In the genomic region with DNA sequence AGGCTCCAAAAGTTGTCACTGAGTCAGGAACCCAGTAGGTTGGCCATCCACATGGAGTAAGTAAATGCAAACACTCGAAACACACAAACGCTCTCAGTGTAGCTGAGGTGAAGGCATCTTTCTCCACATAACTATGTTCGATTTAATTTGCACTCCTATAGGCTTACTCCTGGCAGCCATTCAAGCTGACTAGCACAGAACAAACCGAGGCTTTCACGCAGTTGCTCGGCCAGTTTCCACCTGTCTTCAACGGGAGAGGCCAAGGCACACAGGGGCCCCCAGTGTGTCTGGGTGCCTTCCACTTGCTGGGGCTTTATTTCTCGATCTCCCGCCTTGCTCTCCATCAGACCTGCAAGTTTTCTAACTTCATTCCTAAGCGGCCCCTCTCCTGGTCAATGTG, we compare ENCODE assay signal across 20 cellular contexts. TPM values are rescaled to one million over a fixed set of nuclear protein-coding genes. Genes with fewer than 3 reads are reported as not detected.
DNase-seq lines count a peak whose midpoint lies in the region; ATAC-seq and TF ChIP-seq lines count a peak whose summit lies in the region.
"Had no signal": no experiment of that assay in that cellular context is flagged by ENCODE, and none has a peak within 500 bp of the region (broad histone marks: within the 10 kb centered on the region; RNA-seq: fewer than 3 reads in every experiment).

No MANE protein-coding gene starts in this region.

- peaks cover 7% of the 10 kb centered on the region for H3K36me3 ChIP-seq in left ventricle myocardium inferior
- H3K36me3 ChIP-seq in esophagus muscularis mucosa, result peaks cover 0 to 9% (median 4%) of the 10 kb centered on the region in 4 donors
- no peaks in the 10 kb centered on the region for H3K36me3 ChIP-seq in ovary
- H3K36me3 ChIP-seq in vagina, result peaks cover 0 to 6% of the 10 kb centered on the region in 2 donors
- H3K36me3 ChIP-seq: pancreas had no signal

- no peak for ATAC-seq in Right ventricle myocardium inferior
- no peak for ATAC-seq in left colon
- ATAC-seq in HG03378 (IDR thresholded peaks at IDR 0.05; ENCODE audit: unreplicated experiment), result no peak
- ATAC-seq: left cardiac atrium, pancreas had no signal

- TF ChIP-seq CTCF in left ventricle myocardium inferior (IDR thresholded peaks at IDR 0.05; ENCODE audit: borderline replicate concordance), result no peak
- no peak for TF ChIP-seq CTCF in esophagus muscularis mucosa (IDR thresholded peaks at IDR 0.05)
- TF ChIP-seq CTCF in ovary (IDR thresholded peaks at IDR 0.05), result no peak
- TF ChIP-seq CTCF in vagina (IDR thresholded peaks at IDR 0.05), result no peak

- intact Hi-C loops in left ventricle myocardium inferior (cut with micrococcal nuclease), result no loop called here
- intact Hi-C loops in Right ventricle myocardium inferior (cut with DNase I), result loop anchor here (5.0 kb wide), 1 partner anchor 38 kb away; no protein-coding TSS in a partner anchor
- intact Hi-C loops in esophagus muscularis mucosa (cut with DNase I), result no loop called here
- intact Hi-C loops in ovary (cut with DNase I), result loop anchor here in 1 of 4 donors (10.0 kb wide), 1 partner anchor 415 kb away; no protein-coding TSS in a partner anchor
- intact Hi-C loops in vagina (cut with DNase I), result no loop called here
- intact Hi-C loops in left colon (cut with DNase I, micrococcal nuclease), result no loop called here

- H3K27ac ChIP-seq in left ventricle myocardium inferior (replicated peaks) (peak overlapping the region; percentile 89), esophagus muscularis mucosa (replicated peaks in 1 of 4) (peak overlapping the region; percentile 95 to 98 (median 97)), ovary (no peak overlapping the region), vagina (peak overlapping the region; percentile 95)
- H3K27ac ChIP-seq: pancreas, RWPE1 had no signal

- no peak for TF ChIP-seq EP300 in esophagus muscularis mucosa (IDR thresholded peaks at IDR 0.05)
- no peak for TF ChIP-seq EP300 in ovary (IDR thresholded peaks at IDR 0.05)

- peak overlapping the region; percentile 84 for H3K4me3 ChIP-seq in left ventricle myocardium inferior
- peak overlapping the region; percentile 74 to 96 (median 88) for H3K4me3 ChIP-seq in esophagus muscularis mucosa
- H3K4me3 ChIP-seq in ovary, result peak overlapping the region; percentile 77
- H3K4me3 ChIP-seq in vagina, result peak overlapping the region; percentile 72 to 93

- H3K4me1 ChIP-seq in left ventricle myocardium inferior, result peaks cover 84% of the 10 kb centered on the region
- H3K4me1 ChIP-seq in esophagus muscularis mucosa, result peaks cover 24 to 85% (median 76%) of the 10 kb centered on the region in 4 donors
- H3K4me1 ChIP-seq in ovary (ENCODE audit: insufficient read depth), result peaks cover 19% of the 10 kb centered on the region
- peaks cover 72% of the 10 kb centered on the region for H3K4me1 ChIP-seq in vagina
- H3K4me1 ChIP-seq: pancreas had no signal

- H3K9me3 ChIP-seq in left ventricle myocardium inferior (replicated peaks) (no peaks in the 10 kb centered on the region), esophagus muscularis mucosa (no peaks in the 10 kb centered on the region), ovary (no peaks in the 10 kb centered on the region), vagina (no peaks in the 10 kb centered on the region)
- H3K9me3 ChIP-seq: pancreas had no signal

- TF ChIP-seq POLR2A in esophagus muscularis mucosa (IDR thresholded peaks at IDR 0.05; ENCODE audit: low read depth), result no peak
- TF ChIP-seq POLR2A in ovary (IDR thresholded peaks at IDR 0.05), result no peak
- no peak for TF ChIP-seq POLR2A in vagina (IDR thresholded peaks at IDR 0.05)

- DNase-seq in left ventricle myocardium inferior (no peak), Right ventricle myocardium inferior (ENCODE audit: missing footprints) (no peak), esophagus muscularis mucosa (ENCODE audit: extremely low spot score) (no peak), ovary (no peak), vagina (ENCODE audit: extremely low spot score in 2 of 2) (no peak), left colon (no peak), DMS153 treated with DMSO at 0.1 percent for 48 hours (lab: John Stamatoyannopoulos, UW; ENCODE audit: unreplicated experiment) (no peak)
- DNase-seq: activated CD4-positive, alpha-beta T cell treated with anti-CD3 and anti-CD28 coated beads for 48 hours; activated CD8-positive, alpha-beta memory T cell treated with anti-CD3 and anti-CD28 coated beads, Interleukin-2, amount 50 U/mL, for 4 hours; activated gamma-delta T cell; cerebellar nuclear complex; DMS53; left cardiac atrium; NCI-H1436 treated with DMSO at 0.1 percent for 48 hours; NCI-H226; pancreas; SW 1271; trophoblast cell had no signal

- H3K27me3 ChIP-seq in left ventricle myocardium inferior (ENCODE audit: low read depth) (peaks cover 41% of the 10 kb centered on the region), esophagus muscularis mucosa (peaks cover 0 to 15% (median 0%) of the 10 kb centered on the region in 4 donors), ovary (no peaks in the 10 kb centered on the region), vagina (no peaks in the 10 kb centered on the region)
- H3K27me3 ChIP-seq: pancreas had no signal

- WGBS in esophagus muscularis mucosa, result 57% methylated on average over 9 of the region's 10 CpGs
- WGBS in ovary, 3 donors, result 70 to 86% (median 81%) methylated on average over 10 of the region's 10 CpGs

RNA-seq across cellular contexts. Expression of a gene that starts 18.9 kb away (rescaled TPM):
- total RNA-seq in left ventricle myocardium inferior (16.9 TPM), Right ventricle myocardium inferior (35.2 TPM), esophagus muscularis mucosa (100 to 1,000 TPM; 101 to 312 (median 188) TPM), ovary (10 to 100 TPM; 17.4 to 47.6 (median 31.6) TPM), vagina (21.6 TPM), left colon (10 to 100 TPM in 1 of 2 donors, 1 to 10 TPM in 1; 2.5 to 12.9 TPM)
- polyA plus RNA-seq in ovary, result 10 to 100 TPM in 1 of 2 donors, 1 to 10 TPM in 1; 2.8 to 33.6 TPM

Comparison
In these comparisons a context has a peak if more than half of its experiments do, and no peak if none do; other contexts are left out.
1. H3K27ac ChIP-seq: peak in left ventricle myocardium inferior (single experiment), esophagus muscularis mucosa (4 of 4) and vagina (single experiment); none in ovary (0 of 2).
2. Peak in every context shown above with its lines, with median percentiles within 50 percentile points of each other: H3K4me3 ChIP-seq.